Comparison of ENCODE assay signal across 13 cellular contexts in the genomic region with DNA sequence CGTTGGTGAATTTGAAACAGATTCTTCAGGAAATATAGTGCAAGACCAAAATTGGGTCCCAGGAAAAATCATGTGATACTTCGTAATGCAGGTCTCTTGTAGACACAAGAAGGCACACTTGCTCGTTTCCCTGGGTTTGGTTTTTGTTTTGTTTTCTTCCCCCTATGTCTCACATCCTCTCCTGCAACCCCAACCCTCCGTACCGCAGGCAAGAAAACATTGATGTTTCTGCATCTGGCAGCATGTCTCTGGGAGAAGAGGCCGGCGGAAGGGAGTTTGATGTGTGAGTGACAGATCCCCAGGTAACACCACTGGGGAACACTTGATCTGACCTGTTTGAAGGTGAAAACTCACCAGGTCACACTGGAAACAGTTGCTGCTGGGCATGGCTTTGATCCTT.
DNase-seq lines count a peak whose midpoint lies in the region; ATAC-seq and TF ChIP-seq lines count a peak whose summit lies in the region.
"Had no signal": no experiment of that assay in that cellular context is flagged by ENCODE, and none has a peak within 500 bp of the region (broad histone marks: within the 10 kb centered on the region; RNA-seq: fewer than 3 reads in every experiment).

No MANE protein-coding gene starts in this region.

- DNase-seq in activated CD4-positive, alpha-beta T cell treated with anti-CD3 and anti-CD28 coated beads, Interleukin-2, amount 10 ng/mL, durations not matched to agents 24 days and 14 days: peak; percentile 79
- DNase-seq in activated CD4-positive, alpha-beta T cell treated with anti-CD3 and anti-CD28 coated beads for 1 hour: no peak
- DNase-seq in H4 (ENCODE audit: low spot score): peak; percentile 46
- peak; percentile 12 for DNase-seq in activated T-helper 1 cell treated with Interleukin-2 at 50 U/mL for 16 hours (ENCODE audit: low read depth)
- DNase-seq in iris pigment epithelial cell (ENCODE audit: low read depth): peak; percentile 1
- DNase-seq in middle frontal gyrus (ENCODE audit: extremely low spot score, low spot score): no peak
- no peak for DNase-seq in GM13977 (ENCODE audit: low spot score)
- DNase-seq: activated naive CD4-positive, alpha-beta T cell treated with anti-CD3 and anti-CD28 coated beads, Interleukin-2, amount 50 U/mL, for 16 hours; heart right ventricle; islet precursor cell; NCI-H526; stimulated activated naive CD4-positive, alpha-beta T cell treated with Interleukin-2 at 50 U/mL for 16 hours had no signal

- peaks cover 9% of the 10 kb centered on the region for H3K9me3 Mint-ChIP-seq in activated CD4-positive, alpha-beta T cell treated with anti-CD3 and anti-CD28 coated beads, Interleukin-2, amount 10 ng/mL, durations not matched to agents 24 days and 14 days

- H3K27ac Mint-ChIP-seq in activated CD4-positive, alpha-beta T cell treated with anti-CD3 and anti-CD28 coated beads, Interleukin-2, amount 10 ng/mL, durations not matched to agents 24 days and 14 days: peak overlapping the region; percentile 40

- H3K27me3 Mint-ChIP-seq in activated CD4-positive, alpha-beta T cell treated with anti-CD3 and anti-CD28 coated beads, Interleukin-2, amount 10 ng/mL, durations not matched to agents 24 days and 14 days: no peaks in the 10 kb centered on the region

- no peak for TF ChIP-seq CTCF in GM13977 (IDR thresholded peaks at IDR 0.05; ENCODE audit: extremely low read depth, insufficient read depth, missing control alignments)

- in situ Hi-C loops in GM13977 (cut with MboI; ENCODE audit: low pct_unique_long_range_greater_than_20kb, low sequenced_read_pairs, unreplicated experiment): no loop called here

- no peak for ATAC-seq in HG02840 (IDR thresholded peaks at IDR 0.05; ENCODE audit: low FRiP score, unreplicated experiment)
- ATAC-seq: heart right ventricle had no signal

- H3K36me3 Mint-ChIP-seq in activated CD4-positive, alpha-beta T cell treated with anti-CD3 and anti-CD28 coated beads, Interleukin-2, amount 10 ng/mL, durations not matched to agents 24 days and 14 days (ENCODE audit: low read depth): no peaks in the 10 kb centered on the region

- H3K4me3 Mint-ChIP-seq in activated CD4-positive, alpha-beta T cell treated with anti-CD3 and anti-CD28 coated beads, Interleukin-2, amount 10 ng/mL, durations not matched to agents 24 days and 14 days: peak overlapping the region; percentile 31

- intact Hi-C loops in activated CD4-positive, alpha-beta T cell treated with anti-CD3 and anti-CD28 coated beads, Interleukin-2, amount 10 ng/mL, durations not matched to agents 24 days and 14 days (cut with micrococcal nuclease): loop anchor here (1.0 to 10.0 kb wide), 2 partner anchors 19 to 328 kb away; no protein-coding TSS in a partner anchor

- peaks cover 18% of the 10 kb centered on the region for H3K4me1 Mint-ChIP-seq in activated CD4-positive, alpha-beta T cell treated with anti-CD3 and anti-CD28 coated beads, Interleukin-2, amount 10 ng/mL, durations not matched to agents 24 days and 14 days

Comparison
In these comparisons a context has a peak if more than half of its experiments do, and no peak if none do; other contexts are left out.
1. DNase-seq: peak in activated CD4-positive, alpha-beta T cell treated with anti-CD3 and anti-CD28 coated beads, Interleukin-2, amount 10 ng/mL, durations not matched to agents 24 days and 14 days (single experiment), H4 (single experiment), activated T-helper 1 cell treated with Interleukin-2 at 50 U/mL for 16 hours (single experiment) and iris pigment epithelial cell (single experiment); none in activated CD4-positive, alpha-beta T cell treated with anti-CD3 and anti-CD28 coated beads for 1 hour (single experiment), middle frontal gyrus (single experiment) and GM13977 (single experiment).